ENCODE assay signal across 17 cellular contexts in genomic region chr2:31070339-31070738, GRCh38.
DNase-seq lines count a peak whose midpoint lies in the region; ATAC-seq and TF ChIP-seq lines count a peak whose summit lies in the region.
"Had no signal": no experiment of that assay in that cellular context is flagged by ENCODE, and none has a peak within 500 bp of the region (broad histone marks: within the 10 kb centered on the region; RNA-seq: fewer than 3 reads in every experiment).

No MANE protein-coding gene starts in this region.

- H3K4me3 ChIP-seq in fibroblast of the aortic adventitia (ENCODE audit: low read depth, low read length), result no peak overlapping the region
- H3K4me3 ChIP-seq: HAP-1 had no signal

- CTCF ChIA-PET in RWPE1 (lab: Yijun Ruan, JAX), result interaction anchor here (0.6 to 1.3 kb wide), 4 partner anchors 100 to 372 kb away, joined by 3 to 4 read pairs (median 4); no protein-coding TSS in a partner anchor

- no peak for ATAC-seq in GM21529 (IDR thresholded peaks at IDR 0.05; ENCODE audit: unreplicated experiment)

- DNase-seq in HPDE6-E6E7 (ENCODE audit: extremely low spot score) (peak; percentile 15), RWPE1 (ENCODE audit: low spot score) (peak; percentile 43), fibroblast of the aortic adventitia (ENCODE audit: low read depth) (peak; percentile 9), mesenteric fat pad (ENCODE audit: low spot score) (peak; percentile 55), NCI-H146 treated with DMSO at 0.1 percent for 48 hours (lab: John Stamatoyannopoulos, UW; ENCODE audit: unreplicated experiment) (no peak), cerebellar cortex (ENCODE audit: low spot score) (no peak)
- DNase-seq: Calu3; CD4-positive, CD25-positive, alpha-beta regulatory T cell; DMS53; Kasumi-1; NCI-H1105 treated with DMSO at 0.1 percent for 48 hours; NCI-H187 treated with DMSO at 0.1 percent for 48 hours; NCI-H69; NK-92 treated with Interleukin-12 subunit alpha and Interleukin-12 subunit beta, amount 100 ng/mL, for 24 hours; OCI-M1 had no signal

- POLR2A ChIA-PET in RWPE1 (lab: Yijun Ruan, JAX; ENCODE audit: low non-redundant PET), result no interaction called here

- no peak overlapping the region for H3K27ac ChIP-seq in RWPE1

- TF ChIP-seq CTCF in RWPE1 (conservative IDR thresholded peaks at IDR 0.05; ENCODE audit: low read depth) (no peak), fibroblast of the aortic adventitia (IDR thresholded peaks at IDR 0.05; ENCODE audit: insufficient read depth, low read length) (no peak)

Comparison
In these comparisons a context has a peak if more than half of its experiments do, and no peak if none do; other contexts are left out.
1. DNase-seq: peak in HPDE6-E6E7 (single experiment), RWPE1 (single experiment), fibroblast of the aortic adventitia (single experiment) and mesenteric fat pad (single experiment); none in NCI-H146 treated with DMSO at 0.1 percent for 48 hours (single experiment) and cerebellar cortex (single experiment).